Comparison of ENCODE assay signal across 13 cellular contexts in genomic region chr5:81854915-81855314, GRCh38.
A peak's percentile ranks its signal among the peaks of the same experiment; 100 is the strongest.
DNase-seq lines count a peak whose midpoint lies in the region; ATAC-seq and TF ChIP-seq lines count a peak whose summit lies in the region.
"Had no signal": no experiment of that assay in that cellular context is flagged by ENCODE, and none has a peak within 500 bp of the region (broad histone marks: within the 10 kb centered on the region; RNA-seq: fewer than 3 reads in every experiment).

No MANE protein-coding gene starts in this region.

- H2BK12ac ChIP-seq in mesenchymal stem cell (ENCODE audit: low read length in 2 of 2): no peak overlapping the region
- H2BK12ac ChIP-seq in trophoblast cell (ENCODE audit: low read length): no peak overlapping the region

- H3K18ac ChIP-seq in mesenchymal stem cell (ENCODE audit: low read depth in 1 of 2, low read length in 2 of 2) (no peak overlapping the region), trophoblast cell (ENCODE audit: low read length) (no peak overlapping the region)

- H3K36me3 ChIP-seq in GM23248 (ENCODE audit: low read depth) (no peaks in the 10 kb centered on the region), mesenchymal stem cell (ENCODE audit: control insufficient read depth in 1 of 2, insufficient read depth in 2 of 2, low read depth in 1 of 2, low read length in 2 of 2) (no peaks in the 10 kb centered on the region), trophoblast cell (ENCODE audit: control insufficient read depth in 1 of 2, insufficient read depth in 2 of 2, low read length in 2 of 2) (no peaks in the 10 kb centered on the region)

- H3K36me3 Mint-ChIP-seq in CD4-positive, alpha-beta T cell (ENCODE audit: low read depth): peaks cover 4% of the 10 kb centered on the region
- H3K36me3 Mint-ChIP-seq: activated CD4-positive, alpha-beta memory T cell treated with anti-CD3 and anti-CD28 coated beads for 36 hours had no signal

- no peak overlapping the region for H3K4me3 ChIP-seq in GM23248
- H3K4me3 ChIP-seq in mesenchymal stem cell (ENCODE audit: insufficient read depth in 1 of 2, low read depth in 1 of 2, low read length in 2 of 2): no peak overlapping the region
- H3K4me3 ChIP-seq in trophoblast cell (ENCODE audit: low read depth, low read length): no peak overlapping the region

- H3K4me1 Mint-ChIP-seq in CD4-positive, alpha-beta T cell (ENCODE audit: low read depth): peaks cover 56% of the 10 kb centered on the region

- CTCF ChIA-PET in CD4-positive, alpha-beta T cell (lab: Charles Lee): no interaction called here

- no peaks in the 10 kb centered on the region for H3K9me2 ChIP-seq in GM23248 (ENCODE audit: insufficient read depth)

- peaks cover 12% of the 10 kb centered on the region for H3F3A ChIP-seq in GM23248 (ENCODE audit: insufficient read depth)

- H3K27ac ChIP-seq in CD4-positive, alpha-beta T cell (ENCODE audit: low read depth, low read length): no peak overlapping the region
- H3K27ac ChIP-seq in GM23248 (no peak overlapping the region), mesenchymal stem cell (ENCODE audit: low read length, poor library complexity, severe bottlenecking) (no peak overlapping the region), trophoblast cell (ENCODE audit: low read depth, low read length) (no peak overlapping the region)

- H4K91ac ChIP-seq in mesenchymal stem cell (ENCODE audit: low read length) (no peak overlapping the region), trophoblast cell (ENCODE audit: low read depth, low read length) (no peak overlapping the region)

- ATAC-seq in CD4-positive, alpha-beta T cell (ENCODE audit: poor library complexity): no peak
- ATAC-seq in HG02884 (IDR thresholded peaks at IDR 0.05; ENCODE audit: unreplicated experiment): no peak
- no peak for ATAC-seq in HG02885 (IDR thresholded peaks at IDR 0.05; ENCODE audit: poor library complexity, unreplicated experiment)
- ATAC-seq: esophagus mucosa, T-helper 17 cell had no signal

- no peaks in the 10 kb centered on the region for H3K27me3 ChIP-seq in CD4-positive, alpha-beta T cell (ENCODE audit: control insufficient read depth, insufficient read depth, low read length)
- H3K27me3 ChIP-seq in GM23248 (replicated peaks; ENCODE audit: insufficient read depth) (no peaks in the 10 kb centered on the region), mesenchymal stem cell (ENCODE audit: control insufficient read depth in 1 of 2, insufficient read depth in 1 of 2, low read length in 2 of 2) (no peaks in the 10 kb centered on the region), trophoblast cell (ENCODE audit: insufficient read depth, low read length) (no peaks in the 10 kb centered on the region)

- H3K9ac ChIP-seq in GM23248 (no peak overlapping the region), mesenchymal stem cell (ENCODE audit: low read length) (peak overlapping the region; percentile 66), trophoblast cell (ENCODE audit: low read length) (no peak overlapping the region)

- H3K14ac ChIP-seq in mesenchymal stem cell (ENCODE audit: low read length in 2 of 2): no peak overlapping the region
- H3K14ac ChIP-seq in trophoblast cell (ENCODE audit: low read length): no peak overlapping the region

- POLR2A ChIA-PET in CD4-positive, alpha-beta T cell (lab: Charles Lee): interaction anchor here (7.5 kb wide), 1 partner anchor 102 kb away, joined by 383 read pairs; the partner anchor contains the start of gene SSBP2

- H3K4me1 ChIP-seq in GM23248 (ENCODE audit: insufficient read depth): peaks cover 27% of the 10 kb centered on the region
- peaks cover 18% of the 10 kb centered on the region for H3K4me1 ChIP-seq in mesenchymal stem cell (ENCODE audit: control insufficient read depth, insufficient read depth, low read depth, low read length)
- H3K4me1 ChIP-seq in trophoblast cell (ENCODE audit: control insufficient read depth in 1 of 2, insufficient read depth in 2 of 2, low read length in 2 of 2): peaks cover 10 to 16% of the 10 kb centered on the region in 2 experiments

- H4K8ac ChIP-seq in mesenchymal stem cell (ENCODE audit: low read length) (no peak overlapping the region), trophoblast cell (ENCODE audit: low read depth, low read length) (no peak overlapping the region)

- no peak overlapping the region for H4K12ac ChIP-seq in trophoblast cell (ENCODE audit: low read depth, low read length)

- H3K9me3 Mint-ChIP-seq in CD4-positive, alpha-beta T cell: no peaks in the 10 kb centered on the region
- H3K9me3 Mint-ChIP-seq: activated CD4-positive, alpha-beta memory T cell treated with anti-CD3 and anti-CD28 coated beads for 36 hours; CD4-positive, alpha-beta memory T cell had no signal

- H3K4ac ChIP-seq in mesenchymal stem cell (ENCODE audit: low read depth in 1 of 2, low read length in 2 of 2): no peak overlapping the region
- no peak overlapping the region for H3K4ac ChIP-seq in trophoblast cell (ENCODE audit: low read depth, low read length)

- TF ChIP-seq CTCF in CD4-positive, alpha-beta T cell (IDR thresholded peaks at IDR 0.05): no peak

- WGBS in GM23248 (ENCODE audit: low coverage in 1 of 2, low lambda C conversion rate in 2 of 2, missing lambda C conversion rate in 2 of 2), 2 experiments: 44 to 47% methylated on average over 3 of the region's 3 CpGs
- WGBS in mesenchymal stem cell: 73% methylated on average over 1 of the region's 3 CpGs
- WGBS in trophoblast cell (ENCODE audit: extremely low coverage, insufficient coverage, insufficient read length): no CpG with 5 or more reads among the region's 3 CpGs

- H4K20me1 ChIP-seq in GM23248 (ENCODE audit: insufficient read depth): no peaks in the 10 kb centered on the region

- H2BK5ac ChIP-seq in mesenchymal stem cell (ENCODE audit: low read depth, low read length, poor library complexity, severe bottlenecking) (no peak overlapping the region), trophoblast cell (ENCODE audit: low read depth, low read length, poor library complexity) (no peak overlapping the region)

- H3K79me2 ChIP-seq in GM23248 (ENCODE audit: insufficient read depth) (no peaks in the 10 kb centered on the region), trophoblast cell (ENCODE audit: control insufficient read depth, insufficient read depth, low read length, poor library complexity) (no peaks in the 10 kb centered on the region)

- in situ Hi-C loops in GM23248 (cut with MboI): no loop called here

- intact Hi-C loops in CD4-positive, alpha-beta T cell (cut with DNase I, micrococcal nuclease): loop anchor here (5.0 to 10.0 kb wide), 5 partner anchors 312 to 550 kb away; partner anchors contain the start of genes RPS23 (in 1 of the 2) and ZCCHC9 (in 1 of the 2)

- H2BK15ac ChIP-seq in mesenchymal stem cell (ENCODE audit: low read depth, poor library complexity, severe bottlenecking): no peak overlapping the region

- no peak overlapping the region for H3K4me2 ChIP-seq in GM23248 (ENCODE audit: unreplicated experiment)
- H3K4me2 ChIP-seq in mesenchymal stem cell (ENCODE audit: low read length, poor library complexity, severe bottlenecking): no peak overlapping the region
- H3K4me2 ChIP-seq in trophoblast cell (ENCODE audit: low read length): no peak overlapping the region

- peak overlapping the region; percentile 42 for H3K27ac Mint-ChIP-seq in CD4-positive, alpha-beta T cell
- H3K27ac Mint-ChIP-seq: activated CD4-positive, alpha-beta memory T cell treated with anti-CD3 and anti-CD28 coated beads for 36 hours; T-helper 17 cell had no signal

- H3K4me3 Mint-ChIP-seq in CD4-positive, alpha-beta T cell: peak overlapping the region; percentile 8
- H3K4me3 Mint-ChIP-seq: activated CD4-positive, alpha-beta memory T cell treated with anti-CD3 and anti-CD28 coated beads for 36 hours; T-helper 17 cell had no signal

- no peak overlapping the region for H2AK5ac ChIP-seq in mesenchymal stem cell (ENCODE audit: low read length, severe bottlenecking)
- no peak overlapping the region for H2AK5ac ChIP-seq in trophoblast cell (ENCODE audit: low read length)

- H2BK120ac ChIP-seq in mesenchymal stem cell (ENCODE audit: low read depth, low read length) (no peak overlapping the region), trophoblast cell (ENCODE audit: insufficient read depth, low read length, poor library complexity) (no peak overlapping the region)

- H3K79me1 ChIP-seq in mesenchymal stem cell (replicated peaks; ENCODE audit: low read length, poor library complexity, severe bottlenecking) (no peaks in the 10 kb centered on the region), trophoblast cell (ENCODE audit: low read length) (peaks cover 13% of the 10 kb centered on the region)

- no peaks in the 10 kb centered on the region for H3K9me3 ChIP-seq in CD4-positive, alpha-beta T cell (ENCODE audit: control insufficient read depth, low read length)
- H3K9me3 ChIP-seq in GM23248 (ENCODE audit: low read depth) (no peaks in the 10 kb centered on the region), mesenchymal stem cell (ENCODE audit: control insufficient read depth, low read length) (no peaks in the 10 kb centered on the region), trophoblast cell (ENCODE audit: insufficient read depth, low read depth, low read length) (no peaks in the 10 kb centered on the region)

- no peaks in the 10 kb centered on the region for H3K27me3 Mint-ChIP-seq in CD4-positive, alpha-beta T cell
- H3K27me3 Mint-ChIP-seq: activated CD4-positive, alpha-beta memory T cell treated with anti-CD3 and anti-CD28 coated beads for 36 hours; CD4-positive, alpha-beta memory T cell; T-helper 17 cell had no signal

- DNase-seq in CD4-positive, alpha-beta T cell: no peak
- DNase-seq in GM23248 (no peak), SW480 (ENCODE audit: low spot score) (peak; percentile 11), mesenchymal stem cell (no peak), pons (ENCODE audit: low spot score) (no peak), trophoblast cell (no peak)
- DNase-seq: activated CD4-positive, alpha-beta memory T cell treated with anti-CD3 and anti-CD28 coated beads for 36 hours; CD4-positive, alpha-beta memory T cell; MV-4-11; T-helper 17 cell had no signal

- H2AFZ ChIP-seq in GM23248: peak overlapping the region; percentile 54
- H2AFZ ChIP-seq in mesenchymal stem cell (ENCODE audit: low read depth, low read length): no peak overlapping the region
- no peak overlapping the region for H2AFZ ChIP-seq in trophoblast cell (ENCODE audit: insufficient read depth, low read length, poor library complexity)

- H3K23ac ChIP-seq in mesenchymal stem cell (ENCODE audit: low read length in 2 of 2) (no peak overlapping the region), trophoblast cell (ENCODE audit: low read length) (no peak overlapping the region)
